Comparison of ENCODE assay signal across 13 cellular contexts in genomic region chr10:1328951-1329614, GRCh38.
DNase-seq lines count a peak whose midpoint lies in the region; ATAC-seq and TF ChIP-seq lines count a peak whose summit lies in the region.
"Had no signal": no experiment of that assay in that cellular context is flagged by ENCODE, and none has a peak within 500 bp of the region (broad histone marks: within the 10 kb centered on the region; RNA-seq: fewer than 3 reads in every experiment).

No MANE protein-coding gene starts in this region.

- H3F3A ChIP-seq in GM23338 (replicated peaks; ENCODE audit: low read depth), result no peaks in the 10 kb centered on the region

- H3K27ac ChIP-seq in GM23338 (ENCODE audit: low read depth), result no peak overlapping the region
- H3K27ac ChIP-seq: C4-2B had no signal

- H3K9me3 Mint-ChIP-seq in GM23338, result peaks cover 16% of the 10 kb centered on the region

- no peaks in the 10 kb centered on the region for H3K79me2 ChIP-seq in GM23338 (replicated peaks; ENCODE audit: insufficient read depth)

- H2AFZ ChIP-seq in GM23338, result peak overlapping the region; percentile 59; the same call in 1 of the 2 replicates

- H3K4me1 Mint-ChIP-seq in GM23338, result peaks cover 17% of the 10 kb centered on the region

- H3K27ac Mint-ChIP-seq in GM23338, result no peak overlapping the region
- H3K27ac Mint-ChIP-seq: CD4-positive, alpha-beta memory T cell had no signal

- no peak for DNase-seq in GM23338 (ENCODE audit: low spot score)
- DNase-seq in LoVo (ENCODE audit: low spot score), result peak; percentile 21
- DNase-seq in foreskin melanocyte, result peak; percentile 82
- DNase-seq in putamen (ENCODE audit: low spot score), result peak; percentile 15
- no peak for DNase-seq in NCI-H226
- no peak for DNase-seq in hepatic stellate cell (ENCODE audit: low spot score)
- no peak for DNase-seq in SIG-M5 treated with dmso at 0.1 percent for 504 hours (lab: John Stamatoyannopoulos, UW; ENCODE audit: unreplicated experiment)
- DNase-seq: BE2C; CD4-positive, alpha-beta memory T cell; DMS79 had no signal

- peaks cover 15% of the 10 kb centered on the region for H3K36me3 Mint-ChIP-seq in GM23338 (ENCODE audit: low read depth)
- H3K36me3 Mint-ChIP-seq: CD4-positive, alpha-beta memory T cell had no signal

- no peaks in the 10 kb centered on the region for H3K36me3 ChIP-seq in GM23338 (ENCODE audit: insufficient read depth)
- H3K36me3 ChIP-seq: BE2C, HAP-1 had no signal

- no peaks in the 10 kb centered on the region for H3K9me2 ChIP-seq in GM23338 (ENCODE audit: insufficient read depth)

- no peaks in the 10 kb centered on the region for H3K27me3 ChIP-seq in GM23338 (ENCODE audit: insufficient read depth)
- H3K27me3 ChIP-seq: BE2C had no signal

- peaks cover 4% of the 10 kb centered on the region for H3K27me3 Mint-ChIP-seq in GM23338 (ENCODE audit: insufficient read depth, low read depth, poor library complexity)
- H3K27me3 Mint-ChIP-seq: CD4-positive, alpha-beta memory T cell had no signal

- H3K4me1 ChIP-seq in GM23338 (ENCODE audit: insufficient read depth), result no peaks in the 10 kb centered on the region; the same call in 1 of the 2 replicates
- H3K4me1 ChIP-seq: BE2C, HAP-1 had no signal

- TF ChIP-seq CTCF in GM23338 (conservative IDR thresholded peaks at IDR 0.05; ENCODE audit: low read depth in 2 of 2), result no peak

- no peak overlapping the region for H3K4me3 Mint-ChIP-seq in GM23338
- H3K4me3 Mint-ChIP-seq: CD4-positive, alpha-beta memory T cell had no signal

- no peak for ATAC-seq in GM23338
- ATAC-seq: GM12878 had no signal

- H4K20me1 ChIP-seq in GM23338 (replicated peaks; ENCODE audit: insufficient read depth), result no peaks in the 10 kb centered on the region

- no peak overlapping the region for H3K4me3 ChIP-seq in GM23338
- H3K4me3 ChIP-seq: GM12878, HAP-1 had no signal

- H3K4me2 ChIP-seq in GM23338, result no peak overlapping the region

TF ChIP-seq in GM23338, 12 proteins besides CTCF, POLR2A, EP300 and RAD21:
- TF ChIP-seq POLR2AphosphoS5 (IDR thresholded peaks at IDR 0.05; ENCODE audit: low read depth) (no peak), EZH2phosphoT487 (IDR thresholded peaks at IDR 0.05; ENCODE audit: unreplicated experiment) (no peak), ZNF462 (CRISPR knock-in tag; IDR thresholded peaks at IDR 0.05) (no peak), NANOG (IDR thresholded peaks at IDR 0.05; ENCODE audit: borderline replicate concordance) (no peak), JUNB (IDR thresholded peaks at IDR 0.05; ENCODE audit: unreplicated experiment) (no peak), CREB1 (CRISPR knock-in tag; IDR thresholded peaks at IDR 0.05; ENCODE audit: low read depth) (no peak)

Comparison
In these comparisons a context has a peak if more than half of its experiments do, and no peak if none do; other contexts are left out.
1. DNase-seq: peak in LoVo (single experiment), foreskin melanocyte (single experiment) and putamen (single experiment); none in GM23338 (single experiment), NCI-H226 (single experiment), hepatic stellate cell (single experiment) and SIG-M5 treated with dmso at 0.1 percent for 504 hours (single experiment).